In the genomic region with DNA sequence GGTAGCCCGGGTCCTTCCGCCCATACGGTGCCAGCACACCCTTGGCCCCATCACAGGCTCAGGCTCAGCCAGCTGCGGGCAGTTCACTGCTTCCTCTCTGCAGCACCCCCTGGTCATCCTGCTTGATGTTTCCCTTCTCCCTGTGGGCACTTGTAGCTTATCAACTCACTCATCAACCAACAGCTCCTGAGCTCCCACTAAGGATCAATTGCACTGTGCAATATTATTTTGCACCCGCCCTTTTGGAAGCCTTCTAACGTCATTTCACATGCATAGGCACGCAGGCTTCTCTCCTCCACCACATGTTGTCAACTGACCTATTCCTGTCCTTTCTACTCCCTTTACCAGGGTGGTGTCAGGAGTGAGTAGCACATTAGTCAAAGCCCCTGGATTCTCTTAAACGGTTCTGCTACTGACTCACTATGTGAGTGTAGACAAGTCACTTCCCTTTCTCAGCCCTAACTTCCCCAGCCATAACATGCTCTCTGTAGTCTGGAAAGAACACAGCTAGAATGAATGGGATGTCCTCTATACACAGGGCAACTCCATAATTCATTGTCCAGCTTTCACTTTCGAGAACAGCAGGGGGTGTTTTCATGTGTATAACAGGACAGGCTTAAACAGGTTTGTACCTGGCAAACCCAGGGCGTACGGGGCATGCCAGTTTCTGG, we compare ENCODE assay signal across 8 cellular contexts. TPM values are rescaled to one million over a fixed set of nuclear protein-coding genes. Genes with fewer than 3 reads are reported as not detected.
A peak's percentile ranks its signal among the peaks of the same experiment; 100 is the strongest.
DNase-seq lines count a peak whose midpoint lies in the region; ATAC-seq and TF ChIP-seq lines count a peak whose summit lies in the region.

No MANE protein-coding gene starts in this region.

- no peak for TF ChIP-seq CTCF in CD4-positive, alpha-beta T cell (IDR thresholded peaks at IDR 0.05)
- peak; percentile 11 for TF ChIP-seq CTCF in fibroblast of mammary gland (conservative IDR thresholded peaks at IDR 0.05; ENCODE audit: control insufficient read depth, insufficient read depth, low read depth, low read length)
- TF ChIP-seq CTCF in psoas muscle (IDR thresholded peaks at IDR 0.05): no peak

- in situ Hi-C loops in GM23248 (cut with MboI): no loop called here

- no peaks in the 10 kb centered on the region for H3K9me2 ChIP-seq in GM23248 (ENCODE audit: insufficient read depth)

- no peak overlapping the region for H3K4me3 Mint-ChIP-seq in CD4-positive, alpha-beta T cell

- no peak overlapping the region for H3K27ac ChIP-seq in CD4-positive, alpha-beta T cell (ENCODE audit: low read depth, low read length)
- peak overlapping the region; percentile 91 for H3K27ac ChIP-seq in GM23248
- H3K27ac ChIP-seq in psoas muscle: peak overlapping the region; percentile 60

- H3K9ac ChIP-seq in GM23248: peak overlapping the region; percentile 70

- peak overlapping the region; percentile 46 for H3K4me2 ChIP-seq in GM23248 (ENCODE audit: unreplicated experiment)

- intact Hi-C loops in CD4-positive, alpha-beta T cell (cut with DNase I, micrococcal nuclease): no loop called here
- intact Hi-C loops in psoas muscle (cut with DNase I): no loop called here

- no peaks in the 10 kb centered on the region for H3K36me3 Mint-ChIP-seq in CD4-positive, alpha-beta T cell (ENCODE audit: low read depth)

- peaks cover 35% of the 10 kb centered on the region for H3F3A ChIP-seq in GM23248 (ENCODE audit: insufficient read depth)

- no peaks in the 10 kb centered on the region for H3K9me3 ChIP-seq in CD4-positive, alpha-beta T cell (ENCODE audit: control insufficient read depth, low read length)
- H3K9me3 ChIP-seq in GM23248 (ENCODE audit: low read depth) (no peaks in the 10 kb centered on the region), psoas muscle (no peaks in the 10 kb centered on the region)

- no peaks in the 10 kb centered on the region for H3K27me3 ChIP-seq in CD4-positive, alpha-beta T cell (ENCODE audit: control insufficient read depth, insufficient read depth, low read length)
- H3K27me3 ChIP-seq in GM23248 (replicated peaks; ENCODE audit: insufficient read depth) (no peaks in the 10 kb centered on the region), psoas muscle (ENCODE audit: insufficient read depth in 3 of 3, low read length in 2 of 3) (no peaks in the 10 kb centered on the region)

- H3K27ac Mint-ChIP-seq in CD4-positive, alpha-beta T cell: no peak overlapping the region

- DNase-seq in CD4-positive, alpha-beta T cell: no peak
- DNase-seq in GM23248: peak; percentile 99
- DNase-seq in SIG-M5 treated with dmso at 0.1 percent for 504 hours (lab: John Stamatoyannopoulos, UW; ENCODE audit: unreplicated experiment): peak; percentile 98
- peak; percentile 100 for DNase-seq in fibroblast of mammary gland (ENCODE audit: low read depth)
- no peak for DNase-seq in psoas muscle
- no peak for DNase-seq in HuH-7 (ENCODE audit: low spot score)

- no peaks in the 10 kb centered on the region for H3K9me3 Mint-ChIP-seq in CD4-positive, alpha-beta T cell

- no peaks in the 10 kb centered on the region for H3K4me1 Mint-ChIP-seq in CD4-positive, alpha-beta T cell (ENCODE audit: low read depth)

- H4K20me1 ChIP-seq in GM23248 (ENCODE audit: insufficient read depth): no peaks in the 10 kb centered on the region

- POLR2A ChIA-PET in CD4-positive, alpha-beta T cell (lab: Charles Lee): interaction anchor here (1.0 to 2.2 kb wide), 2 partner anchors 45 to 66 kb away, joined by 4 to 12 read pairs; no protein-coding TSS in a partner anchor

- H3K27me3 Mint-ChIP-seq in CD4-positive, alpha-beta T cell: no peaks in the 10 kb centered on the region

- H3K79me2 ChIP-seq in GM23248 (ENCODE audit: insufficient read depth): no peaks in the 10 kb centered on the region

- CTCF ChIA-PET in CD4-positive, alpha-beta T cell (lab: Charles Lee): no interaction called here

- ATAC-seq in CD4-positive, alpha-beta T cell (ENCODE audit: poor library complexity): peak; percentile 14
- ATAC-seq in psoas muscle (peak; percentile 76 to 88 (median 80)), GM21528 (IDR thresholded peaks at IDR 0.05; ENCODE audit: low FRiP score, unreplicated experiment) (no peak), HG03571 (IDR thresholded peaks at IDR 0.05; ENCODE audit: unreplicated experiment) (no peak)

- peaks cover 34% of the 10 kb centered on the region for H3K4me1 ChIP-seq in GM23248 (ENCODE audit: insufficient read depth)
- peaks cover 14% of the 10 kb centered on the region for H3K4me1 ChIP-seq in psoas muscle

- H3K36me3 ChIP-seq in GM23248 (ENCODE audit: low read depth) (no peaks in the 10 kb centered on the region), psoas muscle (ENCODE audit: insufficient read depth in 1 of 2, low read depth in 1 of 2) (no peaks in the 10 kb centered on the region)

- 43 to 44% methylated on average over 11 of the region's 11 CpGs for WGBS in GM23248 (ENCODE audit: low coverage in 1 of 2, low lambda C conversion rate in 2 of 2, missing lambda C conversion rate in 2 of 2), 2 experiments
- 65 to 74% (median 67%) methylated on average over 11 of the region's 11 CpGs for WGBS in psoas muscle, 3 donors

- H2AFZ ChIP-seq in GM23248: no peak overlapping the region

- H3K4me3 ChIP-seq in GM23248 (peak overlapping the region; percentile 20; the same call in 1 of the 2 replicates), fibroblast of mammary gland (ENCODE audit: control insufficient read depth, low read depth, low read length) (no peak overlapping the region), psoas muscle (no peak overlapping the region)

RNA-seq across cellular contexts. Expression of a gene that starts 47.1 kb away (rescaled TPM):
- total RNA-seq in CD4-positive, alpha-beta T cell: 100 to 1,000 TPM; 580 to 609 TPM
- 60.7 and 69.3 TPM in 2 replicates for total RNA-seq in GM23248 (2014; rRNA removed; shearing (Covaris generic))
- polyA plus RNA-seq in GM23248 (2016; fragmentation: Nextera tagmentation; extraction: Ambion mirVana) (12.9 and 13.0 TPM in 2 replicates), psoas muscle (10 to 100 TPM; 53.6 to 63.6 (median 56.4) TPM)
- total RNA-seq in psoas muscle: 100 to 1,000 TPM in 1 of 4 donors, 10 to 100 TPM in 3; 73.4 to 116 (median 87.8) TPM

Comparison
In these comparisons a context has a peak if more than half of its experiments do, and no peak if none do; other contexts are left out.
1. ATAC-seq: peak in CD4-positive, alpha-beta T cell (single experiment) and psoas muscle (4 of 4); none in GM21528 (single experiment) and HG03571 (single experiment).
2. DNase-seq: peak in GM23248 (single experiment), SIG-M5 treated with dmso at 0.1 percent for 504 hours (single experiment) and fibroblast of mammary gland (single experiment); none in CD4-positive, alpha-beta T cell (0 of 10), psoas muscle (0 of 2) and HuH-7 (single experiment).